ENCODE assay signal across 8 cellular contexts in genomic region chr3:87088984-87089841, GRCh38.
A peak's percentile ranks its signal among the peaks of the same experiment; 100 is the strongest.
DNase-seq lines count a peak whose midpoint lies in the region; ATAC-seq and TF ChIP-seq lines count a peak whose summit lies in the region.

No MANE protein-coding gene starts in this region.

- ATAC-seq in activated T-cell treated with anti-CD3 and anti-CD28 coated beads, Interleukin-2, amount 50 U/mL, for 4 hours: peak; percentile 46 to 51
- peak; percentile 73 for ATAC-seq in HG02610 (IDR thresholded peaks at IDR 0.05; ENCODE audit: unreplicated experiment)

- H3K27ac Mint-ChIP-seq in immature natural killer cell: no peak overlapping the region

- DNase-seq in activated T-cell treated with anti-CD3 and anti-CD28 coated beads, Interleukin-2, amount 50 U/mL, for 4 hours: no peak
- no peak for DNase-seq in activated T-cell treated with anti-CD3 and anti-CD28 coated beads, Interleukin-2, amount 50 U/mL, for 1 hour
- peak; percentile 80 for DNase-seq in NCI-H2227 treated with DMSO at 0.1 percent for 48 hours (lab: John Stamatoyannopoulos, UW)
- peak; percentile 72 for DNase-seq in astrocyte of the spinal cord (ENCODE audit: low read depth, low spot score)
- DNase-seq in immature natural killer cell: no peak
- peak; percentile 23 for DNase-seq in stimulated activated CD8-positive, alpha-beta memory T cell treated with anti-CD3 and anti-CD28 coated beads, Interleukin-4, amount 100 ng/mL, for 48 hours
- DNase-seq in SHP77 treated with DMSO at 0.1 percent for 48 hours (lab: John Stamatoyannopoulos, UW): no peak

- H3K27me3 Mint-ChIP-seq in activated T-cell treated with anti-CD3 and anti-CD28 coated beads, Interleukin-2, amount 50 U/mL, for 4 hours (ENCODE audit: low read depth): peaks cover 5% of the 10 kb centered on the region
- H3K27me3 Mint-ChIP-seq in immature natural killer cell (ENCODE audit: low read depth in 3 of 3): peaks cover 0 to 4% (median 2%) of the 10 kb centered on the region in 3 donors

- no peaks in the 10 kb centered on the region for H3K9me3 Mint-ChIP-seq in activated T-cell treated with anti-CD3 and anti-CD28 coated beads, Interleukin-2, amount 50 U/mL, for 4 hours
- peaks cover 0 to 8% (median under 1%) of the 10 kb centered on the region in 6 donors for H3K9me3 Mint-ChIP-seq in immature natural killer cell

- peak overlapping the region; percentile 52 for H3K4me3 ChIP-seq in astrocyte of the spinal cord (ENCODE audit: low read depth, low read length)

- peaks cover 3% of the 10 kb centered on the region for H3K4me1 Mint-ChIP-seq in activated T-cell treated with anti-CD3 and anti-CD28 coated beads, Interleukin-2, amount 50 U/mL, for 4 hours (ENCODE audit: low read depth)
- peaks cover 4 to 14% of the 10 kb centered on the region in 2 donors for H3K4me1 Mint-ChIP-seq in immature natural killer cell

- H3K36me3 Mint-ChIP-seq in activated T-cell treated with anti-CD3 and anti-CD28 coated beads, Interleukin-2, amount 50 U/mL, for 4 hours (ENCODE audit: insufficient read depth): no peaks in the 10 kb centered on the region
- no peaks in the 10 kb centered on the region for H3K36me3 Mint-ChIP-seq in immature natural killer cell

- TF ChIP-seq CTCF in astrocyte of the spinal cord (IDR thresholded peaks at IDR 0.05; ENCODE audit: low read depth, low read length): no peak

- H3K4me3 Mint-ChIP-seq in activated T-cell treated with anti-CD3 and anti-CD28 coated beads, Interleukin-2, amount 50 U/mL, for 4 hours: peak overlapping the region; percentile 59
- peak overlapping the region; percentile 46 to 67 (median 61) for H3K4me3 Mint-ChIP-seq in immature natural killer cell

- in situ Hi-C loops in astrocyte of the spinal cord (cut with HindIII; ENCODE audit: low sequenced_read_pairs): no loop called here

Comparison
In these comparisons a context has a peak if more than half of its experiments do, and no peak if none do; other contexts are left out.
1. DNase-seq: peak in NCI-H2227 treated with DMSO at 0.1 percent for 48 hours (single experiment), astrocyte of the spinal cord (single experiment) and stimulated activated CD8-positive, alpha-beta memory T cell treated with anti-CD3 and anti-CD28 coated beads, Interleukin-4, amount 100 ng/mL, for 48 hours (single experiment); none in activated T-cell treated with anti-CD3 and anti-CD28 coated beads, Interleukin-2, amount 50 U/mL, for 4 hours (single experiment), activated T-cell treated with anti-CD3 and anti-CD28 coated beads, Interleukin-2, amount 50 U/mL, for 1 hour (single experiment), immature natural killer cell (0 of 3) and SHP77 treated with DMSO at 0.1 percent for 48 hours (single experiment).